ENCODE assay signal across 22 cellular contexts in the genomic region with DNA sequence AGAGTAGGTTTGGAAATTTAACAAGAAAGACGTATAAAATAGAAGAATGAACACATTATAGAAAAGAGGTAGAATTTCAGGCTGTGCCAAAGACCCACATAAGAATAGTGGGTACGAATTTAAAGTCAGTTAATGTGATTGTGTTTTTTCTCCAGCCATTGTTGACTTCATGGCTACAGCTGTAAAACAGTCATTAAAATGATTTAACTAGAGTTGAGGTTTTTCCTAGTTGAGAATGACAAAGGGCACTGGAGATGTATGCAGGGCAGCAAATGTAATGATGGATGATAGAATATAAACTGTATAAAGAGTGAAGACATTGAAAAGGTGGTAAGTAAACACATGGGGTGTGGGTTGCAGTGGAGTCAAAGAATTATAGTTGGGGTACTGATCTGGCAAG.
"Had no signal": no experiment of that assay in that cellular context is flagged by ENCODE, and none has a peak within 500 bp of the region (broad histone marks: within the 10 kb centered on the region; RNA-seq: fewer than 3 reads in every experiment).

No MANE protein-coding gene starts in this region.

- H3K27ac ChIP-seq: coronary artery, dorsolateral prefrontal cortex, esophagus muscularis mucosa, foreskin keratinocyte, gastroesophageal sphincter, heart right ventricle, left ventricle myocardium inferior, lower lobe of right lung had no signal

- H3K27ac Mint-ChIP-seq: memory B cell had no signal

- H3K4me3 ChIP-seq: coronary artery, dorsolateral prefrontal cortex, esophagus muscularis mucosa, gastroesophageal sphincter, heart right ventricle, left ventricle myocardium inferior, lower lobe of right lung had no signal

- H3K4me1 ChIP-seq: esophagus muscularis mucosa, foreskin keratinocyte, gastroesophageal sphincter, heart right ventricle, left ventricle myocardium inferior, lower lobe of right lung had no signal

- H3K4me1 Mint-ChIP-seq: memory B cell had no signal

- H3K9me3 Mint-ChIP-seq: memory B cell had no signal

- ATAC-seq: foreskin keratinocyte, gastroesophageal sphincter, heart right ventricle, left cardiac atrium, left lobe of liver, lower lobe of right lung had no signal

- H3K9me3 ChIP-seq: esophagus muscularis mucosa, gastroesophageal sphincter, heart right ventricle, left ventricle myocardium inferior, lower lobe of right lung had no signal

- DNase-seq: dermis blood vessel endothelial cell; dorsolateral prefrontal cortex; effector CD4-positive, alpha-beta T cell; effector memory CD4-positive, alpha-beta T cell; foreskin keratinocyte; heart right ventricle; hippocampal formation; left cardiac atrium; left ventricle myocardium inferior; lower lobe of right lung; mesendoderm; midbrain had no signal

- H3K36me3 Mint-ChIP-seq: memory B cell had no signal

- FAIRE-seq: colon, endothelial cell of umbilical vein, frontal cortex, islet of Langerhans, keratinocyte had no signal

- H3K27me3 ChIP-seq: dorsolateral prefrontal cortex, esophagus muscularis mucosa, gastroesophageal sphincter had no signal

- H3K27me3 Mint-ChIP-seq: memory B cell had no signal

- H3K4me3 Mint-ChIP-seq: memory B cell had no signal

- H3K36me3 ChIP-seq: esophagus muscularis mucosa, gastroesophageal sphincter, heart right ventricle, left ventricle myocardium inferior, lower lobe of right lung had no signal
